ENCODE assay signal across 16 cellular contexts in genomic region chr17:12927541-12928425, GRCh38.
A peak's percentile ranks its signal among the peaks of the same experiment; 100 is the strongest.
DNase-seq lines count a peak whose midpoint lies in the region; ATAC-seq and TF ChIP-seq lines count a peak whose summit lies in the region.
"Had no signal": no experiment of that assay in that cellular context is flagged by ENCODE, and none has a peak within 500 bp of the region (broad histone marks: within the 10 kb centered on the region; RNA-seq: fewer than 3 reads in every experiment).

No MANE protein-coding gene starts in this region.

- H2AFZ ChIP-seq in GM23248 = no peak overlapping the region
- H2AFZ ChIP-seq in smooth muscle cell (ENCODE audit: low read depth) = peak overlapping the region; percentile 57

- H3K4me2 ChIP-seq in GM23248 (ENCODE audit: unreplicated experiment) = no peak overlapping the region
- peak overlapping the region; percentile 30 for H3K4me2 ChIP-seq in smooth muscle cell

- no peaks in the 10 kb centered on the region for H3K36me3 Mint-ChIP-seq in stimulated activated effector memory CD8-positive, alpha-beta T cell treated with anti-CD3 and anti-CD28 coated beads, Interleukin-12 subunit alpha, Interleukin-12 subunit beta, amount 100 ng/mL, for 72 hours
- H3K36me3 Mint-ChIP-seq: immature natural killer cell had no signal

- no peaks in the 10 kb centered on the region for H3F3A ChIP-seq in GM23248 (ENCODE audit: insufficient read depth)
- H3F3A ChIP-seq in smooth muscle cell (ENCODE audit: low read depth) = no peaks in the 10 kb centered on the region

- in situ Hi-C loops in GM23248 (cut with MboI) = no loop called here

- no peaks in the 10 kb centered on the region for H3K9me3 ChIP-seq in GM23248 (ENCODE audit: low read depth)
- no peaks in the 10 kb centered on the region for H3K9me3 ChIP-seq in adipocyte (ENCODE audit: control insufficient read depth, low read length)
- H3K9me3 ChIP-seq in heart right ventricle = no peaks in the 10 kb centered on the region
- no peaks in the 10 kb centered on the region for H3K9me3 ChIP-seq in smooth muscle cell (replicated peaks; ENCODE audit: low read depth)

- intact Hi-C loops in heart right ventricle (cut with DNase I) = loop anchor here in 4 of 10 donors (5.0 to 10.0 kb wide), 3 partner anchors 57 to 77 kb away; no protein-coding TSS in a partner anchor

- no peaks in the 10 kb centered on the region for H4K20me1 ChIP-seq in GM23248 (ENCODE audit: insufficient read depth)
- no peaks in the 10 kb centered on the region for H4K20me1 ChIP-seq in smooth muscle cell (ENCODE audit: low read depth)

- H3K36me3 ChIP-seq in GM23248 (ENCODE audit: low read depth) (no peaks in the 10 kb centered on the region), adipocyte (ENCODE audit: control insufficient read depth, insufficient read depth, low read length, severe bottlenecking) (no peaks in the 10 kb centered on the region), heart right ventricle (peaks cover 0 to 6% (median 0%) of the 10 kb centered on the region in 9 donors), smooth muscle cell (ENCODE audit: low read depth) (no peaks in the 10 kb centered on the region)

- H3K4me3 Mint-ChIP-seq in stimulated activated effector memory CD8-positive, alpha-beta T cell treated with anti-CD3 and anti-CD28 coated beads, Interleukin-12 subunit alpha, Interleukin-12 subunit beta, amount 100 ng/mL, for 72 hours = no peak overlapping the region
- H3K4me3 Mint-ChIP-seq: activated naive CD8-positive, alpha-beta T cell treated with anti-CD3 and anti-CD28 coated beads, Interleukin-2, amount 50 U/mL, for 24 hours; CD4-positive, alpha-beta T cell; immature natural killer cell had no signal

- peak; percentile 8 for DNase-seq in GM23248
- DNase-seq in adipocyte (ENCODE audit: low read depth) = peak; percentile 3
- peak; percentile 19 to 47 for DNase-seq in heart right ventricle
- no peak for DNase-seq in smooth muscle cell (lab: John Stamatoyannopoulos, UW; ENCODE audit: unreplicated experiment)
- no peak for DNase-seq in stimulated activated effector memory CD8-positive, alpha-beta T cell treated with anti-CD3 and anti-CD28 coated beads, Interleukin-12 subunit alpha, Interleukin-12 subunit beta, amount 100 ng/mL, for 72 hours (ENCODE audit: low spot score in 2 of 2)
- DNase-seq in cortex of kidney (lab: John Stamatoyannopoulos, UW) = no peak
- no peak for DNase-seq in iPS-NIHi7 (ENCODE audit: extremely low spot score)
- DNase-seq: activated naive CD8-positive, alpha-beta T cell treated with anti-CD3 and anti-CD28 coated beads, Interleukin-2, amount 50 U/mL, for 24 hours; CD4-positive, alpha-beta T cell; foreskin melanocyte; immature natural killer cell; NCI-H446 treated with DMSO at 0.1 percent for 48 hours; stimulated activated CD4-positive, alpha-beta T cell treated with anti-CD3 and anti-CD28 coated beads, Interleukin-1b, Interleukin-23, amount 100 ng/mL, for 48 hours; T-helper 2 cell had no signal

- H3K4me1 Mint-ChIP-seq in stimulated activated effector memory CD8-positive, alpha-beta T cell treated with anti-CD3 and anti-CD28 coated beads, Interleukin-12 subunit alpha, Interleukin-12 subunit beta, amount 100 ng/mL, for 72 hours = no peaks in the 10 kb centered on the region
- H3K4me1 Mint-ChIP-seq: activated naive CD8-positive, alpha-beta T cell treated with anti-CD3 and anti-CD28 coated beads, Interleukin-2, amount 50 U/mL, for 24 hours; immature natural killer cell had no signal

- H3K27ac Mint-ChIP-seq in stimulated activated effector memory CD8-positive, alpha-beta T cell treated with anti-CD3 and anti-CD28 coated beads, Interleukin-12 subunit alpha, Interleukin-12 subunit beta, amount 100 ng/mL, for 72 hours = no peak overlapping the region
- H3K27ac Mint-ChIP-seq: activated naive CD8-positive, alpha-beta T cell treated with anti-CD3 and anti-CD28 coated beads, Interleukin-2, amount 50 U/mL, for 24 hours; CD4-positive, alpha-beta T cell; immature natural killer cell had no signal

- H3K4me1 ChIP-seq in GM23248 (ENCODE audit: insufficient read depth) (no peaks in the 10 kb centered on the region), adipocyte (ENCODE audit: control insufficient read depth, insufficient read depth, low read length) (peaks cover 16% of the 10 kb centered on the region), heart right ventricle (peaks cover 0 to 24% (median 8%) of the 10 kb centered on the region in 9 donors), smooth muscle cell (ENCODE audit: low read depth) (no peaks in the 10 kb centered on the region)

- no peaks in the 10 kb centered on the region for H3K9me3 Mint-ChIP-seq in stimulated activated effector memory CD8-positive, alpha-beta T cell treated with anti-CD3 and anti-CD28 coated beads, Interleukin-12 subunit alpha, Interleukin-12 subunit beta, amount 100 ng/mL, for 72 hours
- H3K9me3 Mint-ChIP-seq: CD4-positive, alpha-beta T cell; immature natural killer cell had no signal

- H3K4me3 ChIP-seq in GM23248 (no peak overlapping the region), adipocyte (ENCODE audit: low read length) (peak overlapping the region; percentile 11), heart right ventricle (no peak overlapping the region), smooth muscle cell (no peak overlapping the region)
- H3K4me3 ChIP-seq: dorsolateral prefrontal cortex had no signal

- no peak overlapping the region for H3K9ac ChIP-seq in GM23248
- peak overlapping the region; percentile 5 for H3K9ac ChIP-seq in adipocyte (ENCODE audit: low read length)
- no peak overlapping the region for H3K9ac ChIP-seq in smooth muscle cell (ENCODE audit: low read depth)

- H3K79me2 ChIP-seq in GM23248 (ENCODE audit: insufficient read depth) = no peaks in the 10 kb centered on the region
- H3K79me2 ChIP-seq in smooth muscle cell (ENCODE audit: low read depth) = no peaks in the 10 kb centered on the region

- TF ChIP-seq CTCF in heart right ventricle (IDR thresholded peaks at IDR 0.05) (no peak), smooth muscle cell (IDR thresholded peaks at IDR 0.05; ENCODE audit: borderline replicate concordance, insufficient read depth, poor library complexity, severe bottlenecking) (no peak)

- H3K27ac ChIP-seq in GM23248 (no peak overlapping the region), heart right ventricle (peak overlapping the region; percentile 7 to 64 (median 57)), smooth muscle cell (ENCODE audit: low read depth) (peak overlapping the region; percentile 30)
- H3K27ac ChIP-seq: dorsolateral prefrontal cortex had no signal

- H3K9me2 ChIP-seq in GM23248 (ENCODE audit: insufficient read depth) = no peaks in the 10 kb centered on the region

- H3K27me3 ChIP-seq in GM23248 (replicated peaks; ENCODE audit: insufficient read depth) (no peaks in the 10 kb centered on the region), adipocyte (replicated peaks; ENCODE audit: control insufficient read depth, insufficient read depth, low read length) (no peaks in the 10 kb centered on the region), heart right ventricle (no peaks in the 10 kb centered on the region), smooth muscle cell (ENCODE audit: low read depth) (no peaks in the 10 kb centered on the region)
- H3K27me3 ChIP-seq: dorsolateral prefrontal cortex had no signal

- ATAC-seq in heart right ventricle = peak in 7 of 8 donors; percentile 61 to 86 (median 75)
- no peak for ATAC-seq in stimulated activated effector memory CD8-positive, alpha-beta T cell treated with anti-CD3 and anti-CD28 coated beads, Interleukin-12 subunit alpha, Interleukin-12 subunit beta, amount 100 ng/mL, for 72 hours
- ATAC-seq in GM19455 (IDR thresholded peaks at IDR 0.05; ENCODE audit: unreplicated experiment) = no peak
- ATAC-seq: activated naive CD8-positive, alpha-beta T cell treated with anti-CD3 and anti-CD28 coated beads, Interleukin-2, amount 50 U/mL, for 24 hours had no signal

- 19 to 27% methylated on average over 5 of the region's 5 CpGs for WGBS in GM23248 (ENCODE audit: low coverage in 1 of 2, low lambda C conversion rate in 2 of 2, missing lambda C conversion rate in 2 of 2), 2 experiments
- WGBS in heart right ventricle, 2 donors = 33 to 41% methylated on average over 5 of the region's 5 CpGs
- 29% methylated on average over 5 of the region's 5 CpGs for WGBS in smooth muscle cell (ENCODE audit: low lambda C conversion rate)

Comparison
In these comparisons a context has a peak if more than half of its experiments do, and no peak if none do; other contexts are left out.
1. DNase-seq: peak in GM23248 (single experiment), adipocyte (single experiment) and heart right ventricle (2 of 2); none in smooth muscle cell (single experiment), stimulated activated effector memory CD8-positive, alpha-beta T cell treated with anti-CD3 and anti-CD28 coated beads, Interleukin-12 subunit alpha, Interleukin-12 subunit beta, amount 100 ng/mL, for 72 hours (0 of 2), cortex of kidney (single experiment) and iPS-NIHi7 (single experiment).
2. ATAC-seq: peak in heart right ventricle (7 of 8); none in stimulated activated effector memory CD8-positive, alpha-beta T cell treated with anti-CD3 and anti-CD28 coated beads, Interleukin-12 subunit alpha, Interleukin-12 subunit beta, amount 100 ng/mL, for 72 hours (single experiment) and GM19455 (single experiment).